Comparison of ENCODE assay signal across 13 cellular contexts in genomic region chr11:11895672-11896071, GRCh38. TPM values are rescaled to one million over a fixed set of nuclear protein-coding genes. Genes with fewer than 3 reads are reported as not detected.
DNase-seq lines count a peak whose midpoint lies in the region; ATAC-seq and TF ChIP-seq lines count a peak whose summit lies in the region.
"Had no signal": no experiment of that assay in that cellular context is flagged by ENCODE, and none has a peak within 500 bp of the region (broad histone marks: within the 10 kb centered on the region; RNA-seq: fewer than 3 reads in every experiment).

No MANE protein-coding gene starts in this region.

- no peak for ATAC-seq in GM19452 (IDR thresholded peaks at IDR 0.05; ENCODE audit: unreplicated experiment)
- no peak for ATAC-seq in HG03135 (IDR thresholded peaks at IDR 0.05; ENCODE audit: unreplicated experiment)

- TF ChIP-seq CTCF in fibroblast of villous mesenchyme (IDR thresholded peaks at IDR 0.05; ENCODE audit: insufficient read depth, low read depth, low read length), result peak; percentile 19

- intact Hi-C loops in cardiac septum (cut with DNase I), result no loop called here

- peak; percentile 5 for DNase-seq in AG08395 (ENCODE audit: low spot score)
- peak; percentile 22 for DNase-seq in HT-29 (ENCODE audit: low spot score)
- peak; percentile 10 for DNase-seq in SW480 (ENCODE audit: low spot score)
- DNase-seq in fibroblast of villous mesenchyme (ENCODE audit: low read depth), result no peak
- no peak for DNase-seq in NCI-H1105 (lab: John Stamatoyannopoulos, UW)
- DNase-seq in cardiac septum (ENCODE audit: low spot score), result no peak
- DNase-seq: activated CD4-positive, alpha-beta T cell treated with anti-CD3 and anti-CD28 coated beads, Interleukin-2, amount 50 U/mL, for 1 hour; CD4-positive, alpha-beta memory T cell; colonic mucosa; NCI-H1105 treated with DMSO at 0.1 percent for 48 hours; NCI-H82 had no signal

- H3K4me3 ChIP-seq in fibroblast of villous mesenchyme (ENCODE audit: low read depth, low read length), result no peak overlapping the region
- H3K4me3 ChIP-seq: colonic mucosa had no signal

RNA-seq across cellular contexts. Expression of gene USP47, which starts 53.9 kb away (rescaled TPM):
- total RNA-seq in HT-29 (2014; rRNA removed; shearing (Covaris generic)), result 26.9 and 29.0 TPM in 2 replicates
- 93.4 and 116 TPM in 2 replicates for total RNA-seq in fibroblast of villous mesenchyme
- total RNA-seq in cardiac septum, result 61.6 TPM

Comparison
In these comparisons a context has a peak if more than half of its experiments do, and no peak if none do; other contexts are left out.
1. DNase-seq: peak in AG08395 (single experiment), HT-29 (single experiment) and SW480 (single experiment); none in fibroblast of villous mesenchyme (single experiment), NCI-H1105 (single experiment) and cardiac septum (single experiment).